Comparison of ENCODE assay signal across 9 cellular contexts in genomic region chr4:142282870-142283431, GRCh38.
DNase-seq lines count a peak whose midpoint lies in the region; TF ChIP-seq lines count a peak whose summit lies in the region.
"Had no signal": no experiment of that assay in that cellular context is flagged by ENCODE, and none has a peak within 500 bp of the region (broad histone marks: within the 10 kb centered on the region; RNA-seq: fewer than 3 reads in every experiment).

No MANE protein-coding gene starts in this region.

- no peak overlapping the region for H3K27ac Mint-ChIP-seq in activated T-helper 1 cell treated with anti-CD3 and anti-CD28 coated beads, Interleukin-12 subunit alpha, Interleukin-12 subunit beta, Interleukin-2, Interleukin-4 antibody, amounts not matched to agents 30 ng/mL and 10 ng/mL and 1 ng/mL, durations not matched to agents 14 hours and 24 hours and 36 hours
- H3K27ac Mint-ChIP-seq: stimulated activated effector memory CD8-positive, alpha-beta T cell treated with anti-CD3 and anti-CD28 coated beads, Interleukin-12 subunit alpha, Interleukin-12 subunit beta, amount 100 ng/mL, for 72 hours had no signal

- no peaks in the 10 kb centered on the region for H3K27me3 Mint-ChIP-seq in activated T-helper 1 cell treated with anti-CD3 and anti-CD28 coated beads, Interleukin-12 subunit alpha, Interleukin-12 subunit beta, Interleukin-2, Interleukin-4 antibody, amounts not matched to agents 30 ng/mL and 10 ng/mL and 1 ng/mL, durations not matched to agents 14 hours and 24 hours and 36 hours (ENCODE audit: insufficient read depth)

- no peaks in the 10 kb centered on the region for H3K36me3 ChIP-seq in esophagus muscularis mucosa
- no peaks in the 10 kb centered on the region for H3K36me3 ChIP-seq in suprapubic skin

- WGBS in esophagus muscularis mucosa, result 15% methylated on average over 2 of the region's 2 CpGs
- 13% methylated on average over 2 of the region's 2 CpGs for WGBS in suprapubic skin

- no peaks in the 10 kb centered on the region for H3K4me1 ChIP-seq in esophagus muscularis mucosa
- H3K4me1 ChIP-seq in suprapubic skin, result no peaks in the 10 kb centered on the region

- DNase-seq in activated gamma-delta T cell treated with Interleukin-2 at 50 U/mL for 16 hours (peak; percentile 14), activated gamma-delta T cell (lab: John Stamatoyannopoulos, UW) (no peak), LNCaP clone FGC (ENCODE audit: low read depth) (no peak), esophagus muscularis mucosa (ENCODE audit: extremely low spot score) (no peak), suprapubic skin (ENCODE audit: low spot score in 2 of 2) (no peak), NCI-H2196 treated with DMSO at 0.1 percent for 48 hours (lab: John Stamatoyannopoulos, UW; ENCODE audit: unreplicated experiment) (no peak)
- DNase-seq in activated T-helper 1 cell treated with anti-CD3 and anti-CD28 coated beads, Interleukin-12 subunit alpha, Interleukin-12 subunit beta, Interleukin-2, Interleukin-4 antibody, amounts not matched to agents 30 ng/mL and 10 ng/mL and 1 ng/mL, durations not matched to agents 14 hours and 24 hours and 36 hours (ENCODE audit: low spot score), result no peak
- DNase-seq in stimulated activated CD4-positive, alpha-beta T cell treated with anti-CD3 and anti-CD28 coated beads, Interleukin-12 subunit alpha, Interleukin-12 subunit beta, amount 100 ng/mL, for 4 hours, result no peak

- TF ChIP-seq POLR2A in esophagus muscularis mucosa (IDR thresholded peaks at IDR 0.05; ENCODE audit: low read depth), result no peak
- no peak for TF ChIP-seq POLR2A in suprapubic skin (IDR thresholded peaks at IDR 0.05)

- no peaks in the 10 kb centered on the region for H3K27me3 ChIP-seq in esophagus muscularis mucosa
- no peaks in the 10 kb centered on the region for H3K27me3 ChIP-seq in suprapubic skin

- peaks cover 5% of the 10 kb centered on the region for H3K4me1 Mint-ChIP-seq in activated T-helper 1 cell treated with anti-CD3 and anti-CD28 coated beads, Interleukin-12 subunit alpha, Interleukin-12 subunit beta, Interleukin-2, Interleukin-4 antibody, amounts not matched to agents 30 ng/mL and 10 ng/mL and 1 ng/mL, durations not matched to agents 14 hours and 24 hours and 36 hours (ENCODE audit: low read depth)
- H3K4me1 Mint-ChIP-seq: stimulated activated effector memory CD8-positive, alpha-beta T cell treated with anti-CD3 and anti-CD28 coated beads, Interleukin-12 subunit alpha, Interleukin-12 subunit beta, amount 100 ng/mL, for 72 hours had no signal

- TF ChIP-seq CTCF in LNCaP clone FGC (IDR thresholded peaks at IDR 0.05; ENCODE audit: control insufficient read depth, extremely low read depth, insufficient read depth), result peak; percentile 51
- peak; percentile 24 to 50 (median 34) for TF ChIP-seq CTCF in esophagus muscularis mucosa (IDR thresholded peaks at IDR 0.05)
- peak; percentile 22 to 30 for TF ChIP-seq CTCF in suprapubic skin (IDR thresholded peaks at IDR 0.05)

- no peaks in the 10 kb centered on the region for H3K9me3 ChIP-seq in esophagus muscularis mucosa
- H3K9me3 ChIP-seq in suprapubic skin, result no peaks in the 10 kb centered on the region

- TF ChIP-seq EP300 in esophagus muscularis mucosa (IDR thresholded peaks at IDR 0.05) (no peak), suprapubic skin (IDR thresholded peaks at IDR 0.05) (no peak)

- intact Hi-C loops in esophagus muscularis mucosa (cut with DNase I), result no loop called here
- intact Hi-C loops in activated T-helper 1 cell treated with anti-CD3 and anti-CD28 coated beads, Interleukin-12 subunit alpha, Interleukin-12 subunit beta, Interleukin-2, Interleukin-4 antibody, amounts not matched to agents 30 ng/mL and 10 ng/mL and 1 ng/mL, durations not matched to agents 14 hours and 24 hours and 36 hours (cut with micrococcal nuclease), result loop anchor here (1.0 to 10.0 kb wide), 7 partner anchors 119 to 902 kb away; partner anchors contain the start of gene USP38

- H3K4me3 ChIP-seq in LNCaP clone FGC (ENCODE audit: low read depth, low read length), result no peak overlapping the region
- H3K4me3 ChIP-seq in esophagus muscularis mucosa, result no peak overlapping the region
- no peak overlapping the region for H3K4me3 ChIP-seq in suprapubic skin

- no peaks in the 10 kb centered on the region for H3K9me3 Mint-ChIP-seq in activated T-helper 1 cell treated with anti-CD3 and anti-CD28 coated beads, Interleukin-12 subunit alpha, Interleukin-12 subunit beta, Interleukin-2, Interleukin-4 antibody, amounts not matched to agents 30 ng/mL and 10 ng/mL and 1 ng/mL, durations not matched to agents 14 hours and 24 hours and 36 hours
- H3K9me3 Mint-ChIP-seq: stimulated activated effector memory CD8-positive, alpha-beta T cell treated with anti-CD3 and anti-CD28 coated beads, Interleukin-12 subunit alpha, Interleukin-12 subunit beta, amount 100 ng/mL, for 72 hours had no signal

- no peak overlapping the region for H3K4me3 Mint-ChIP-seq in activated T-helper 1 cell treated with anti-CD3 and anti-CD28 coated beads, Interleukin-12 subunit alpha, Interleukin-12 subunit beta, Interleukin-2, Interleukin-4 antibody, amounts not matched to agents 30 ng/mL and 10 ng/mL and 1 ng/mL, durations not matched to agents 14 hours and 24 hours and 36 hours
- H3K4me3 Mint-ChIP-seq: stimulated activated effector memory CD8-positive, alpha-beta T cell treated with anti-CD3 and anti-CD28 coated beads, Interleukin-12 subunit alpha, Interleukin-12 subunit beta, amount 100 ng/mL, for 72 hours had no signal

- H3K27ac ChIP-seq in esophagus muscularis mucosa (replicated peaks in 1 of 4), result no peak overlapping the region
- H3K27ac ChIP-seq in suprapubic skin, result no peak overlapping the region

- peaks cover 1% of the 10 kb centered on the region for H3K36me3 Mint-ChIP-seq in activated T-helper 1 cell treated with anti-CD3 and anti-CD28 coated beads, Interleukin-12 subunit alpha, Interleukin-12 subunit beta, Interleukin-2, Interleukin-4 antibody, amounts not matched to agents 30 ng/mL and 10 ng/mL and 1 ng/mL, durations not matched to agents 14 hours and 24 hours and 36 hours (ENCODE audit: low read depth)
- H3K36me3 Mint-ChIP-seq: stimulated activated effector memory CD8-positive, alpha-beta T cell treated with anti-CD3 and anti-CD28 coated beads, Interleukin-12 subunit alpha, Interleukin-12 subunit beta, amount 100 ng/mL, for 72 hours had no signal
